ENCODE assay signal across 8 cellular contexts in genomic region chr6:47309326-47310130, GRCh38. TPM values are rescaled to one million over a fixed set of nuclear protein-coding genes. Genes with fewer than 3 reads are reported as not detected.
DNase-seq lines count a peak whose midpoint lies in the region; ATAC-seq and TF ChIP-seq lines count a peak whose summit lies in the region.

Gene TNFRSF21, minus strand, starts transcription at chr6:47309905. Its CDS starts 394 bp downstream, at chr6:47309511.

- no peak within 1 kb of the TSS for H3K27ac Mint-ChIP-seq in activated naive CD8-positive, alpha-beta T cell treated with anti-CD3 and anti-CD28 coated beads, Interleukin-2, amount 10 ng/mL, durations not matched to agents 7 days and 5 days
- no peak within 1 kb of the TSS for H3K27ac Mint-ChIP-seq in osteocyte (ENCODE audit: unreplicated experiment)

- H3K27ac ChIP-seq in SK-N-MC (no peak within 1 kb of the TSS), thyroid gland (peak within 1 kb of the TSS in 2 of 3 donors; percentile 59 to 60)

- H3K36me3 ChIP-seq in GM06990 (ENCODE audit: control insufficient read depth, insufficient read depth, low read length) (no peaks in the 10 kb centered on the region), SK-N-MC (ENCODE audit: insufficient read depth, low read length) (no peaks in the 10 kb centered on the region), thyroid gland (no peaks in the 10 kb centered on the region)

- ATAC-seq in activated naive CD8-positive, alpha-beta T cell treated with anti-CD3 and anti-CD28 coated beads, Interleukin-2, amount 10 ng/mL, durations not matched to agents 7 days and 5 days (ENCODE audit: low read depth): peak; percentile 97

- POLR2A ChIA-PET in HEK293T (lab: Yijun Ruan, JAX): interaction anchor here (0.6 to 2.2 kb wide), 5 partner anchors 9 to 211 kb away, joined by 3 to 11 read pairs (median 3); no protein-coding TSS in a partner anchor
- POLR2A ChIA-PET in activated naive CD8-positive, alpha-beta T cell treated with anti-CD3 and anti-CD28 coated beads, Interleukin-2, amount 10 ng/mL, durations not matched to agents 7 days and 5 days (lab: Charles Lee): interaction anchor here (1.1 kb wide), 1 partner anchor 212 kb away, joined by 3 read pairs; no protein-coding TSS in a partner anchor

- H3K4me3 ChIP-seq in GM06990 (replicated peaks; ENCODE audit: low read depth, low read length) (peak within 1 kb of the TSS; percentile 65), SK-N-MC (peak within 1 kb of the TSS; percentile 91), thyroid gland (replicated peaks in 1 of 3) (peak within 1 kb of the TSS; percentile 7 to 64 (median 40))

- H3K4me1 Mint-ChIP-seq in activated naive CD8-positive, alpha-beta T cell treated with anti-CD3 and anti-CD28 coated beads, Interleukin-2, amount 10 ng/mL, durations not matched to agents 7 days and 5 days: peaks cover 8% of the 10 kb centered on the region
- H3K4me1 Mint-ChIP-seq in osteocyte (ENCODE audit: unreplicated experiment): peaks cover 11% of the 10 kb centered on the region

- CTCF ChIA-PET in HEK293T (lab: Yijun Ruan, JAX): interaction anchor here (0.6 to 1.6 kb wide), 4 partner anchors 83 to 212 kb away, joined by 3 to 10 read pairs (median 6); no protein-coding TSS in a partner anchor

- H3K9ac ChIP-seq in SK-N-MC (ENCODE audit: insufficient read length): peak within 1 kb of the TSS; percentile 45

- H3K27me3 Mint-ChIP-seq in activated naive CD8-positive, alpha-beta T cell treated with anti-CD3 and anti-CD28 coated beads, Interleukin-2, amount 10 ng/mL, durations not matched to agents 7 days and 5 days: peaks cover 51% of the 10 kb centered on the region
- H3K27me3 Mint-ChIP-seq in osteocyte (ENCODE audit: unreplicated experiment): peaks cover 47% of the 10 kb centered on the region

- peak in 1 of 2 donors; percentile 82 for TF ChIP-seq POLR2A in thyroid gland (IDR thresholded peaks at IDR 0.05)

- H3K4me1 ChIP-seq in thyroid gland: peaks cover 3 to 4% of the 10 kb centered on the region in 2 donors

- TF ChIP-seq CTCF in GM06990 (IDR thresholded peaks at IDR 0.05; ENCODE audit: insufficient read depth, low read length, poor library complexity, severe bottlenecking) (peak; percentile 96), osteocyte (IDR thresholded peaks at IDR 0.05) (peak; percentile 96), thyroid gland (IDR thresholded peaks at IDR 0.05) (peak; percentile 78 to 97 (median 95))

- DNase-seq in GM06990 (ENCODE audit: extremely low read depth, insufficient read length) (peak; percentile 85), HEK293T (ENCODE audit: extremely low spot score) (peak; percentile 92), MV-4-11 (lab: John Stamatoyannopoulos, UW) (peak; percentile 76), SK-N-MC (ENCODE audit: low read depth, low spot score) (no peak), head of caudate nucleus (peak; percentile 85 to 98 (median 94)), osteocyte (ENCODE audit: extremely low spot score, unreplicated experiment) (peak; percentile 94), thyroid gland (peak; percentile 89 to 92)
- DNase-seq in activated naive CD8-positive, alpha-beta T cell treated with anti-CD3 and anti-CD28 coated beads, Interleukin-2, amount 10 ng/mL, durations not matched to agents 7 days and 5 days: peak; percentile 86

- no peaks in the 10 kb centered on the region for H3K36me3 Mint-ChIP-seq in activated naive CD8-positive, alpha-beta T cell treated with anti-CD3 and anti-CD28 coated beads, Interleukin-2, amount 10 ng/mL, durations not matched to agents 7 days and 5 days
- no peaks in the 10 kb centered on the region for H3K36me3 Mint-ChIP-seq in osteocyte (ENCODE audit: unreplicated experiment)

- intact Hi-C loops in head of caudate nucleus (cut with DNase I) (loop anchor here (5.0 to 10.0 kb wide), 2 partner anchors 212 to 455 kb away; no protein-coding TSS in a partner anchor), thyroid gland (cut with DNase I) (loop anchor here (2.0 kb wide), 1 partner anchor 211 kb away; no protein-coding TSS in a partner anchor)

- 0% methylated on average over 11 of the region's 81 CpGs for WGBS in thyroid gland, 2 donors

- H3K9me3 ChIP-seq in SK-N-MC (ENCODE audit: low read depth, low read length): no peaks in the 10 kb centered on the region
- no peaks in the 10 kb centered on the region for H3K9me3 ChIP-seq in thyroid gland

- H3K4me3 Mint-ChIP-seq in activated naive CD8-positive, alpha-beta T cell treated with anti-CD3 and anti-CD28 coated beads, Interleukin-2, amount 10 ng/mL, durations not matched to agents 7 days and 5 days: peak within 1 kb of the TSS; percentile 74
- H3K4me3 Mint-ChIP-seq in osteocyte (ENCODE audit: unreplicated experiment): peak within 1 kb of the TSS; percentile 76

- H3K9me3 Mint-ChIP-seq in activated naive CD8-positive, alpha-beta T cell treated with anti-CD3 and anti-CD28 coated beads, Interleukin-2, amount 10 ng/mL, durations not matched to agents 7 days and 5 days: no peaks in the 10 kb centered on the region
- no peaks in the 10 kb centered on the region for H3K9me3 Mint-ChIP-seq in osteocyte (ENCODE audit: unreplicated experiment)

- H3K27me3 ChIP-seq in GM06990 (replicated peaks; ENCODE audit: control insufficient read depth, insufficient read depth, low read length) (no peaks in the 10 kb centered on the region; the same call in 1 of the 2 replicates), thyroid gland (no peaks in the 10 kb centered on the region)

TF ChIP-seq in HEK293T, 16 proteins besides CTCF, POLR2A, EP300 and RAD21:
- TF ChIP-seq L3MBTL2 (conservative IDR thresholded peaks at IDR 0.05): peak; percentile 92
- no peak for TF ChIP-seq FOXM1 (IDR thresholded peaks at IDR 0.05; ENCODE audit: borderline replicate concordance)
- TF ChIP-seq ELF4 (IDR thresholded peaks at IDR 0.05): no peak
- TF ChIP-seq HDGF (IDR thresholded peaks at IDR 0.05; ENCODE audit: borderline replicate concordance): no peak

RNA-seq across cellular contexts. Expression of gene TNFRSF21, which starts in this region (rescaled TPM):
- total RNA-seq in activated naive CD8-positive, alpha-beta T cell treated with anti-CD3 and anti-CD28 coated beads, Interleukin-2, amount 10 ng/mL, durations not matched to agents 7 days and 5 days: under 1 TPM; 0.62 to 0.83 TPM
- total RNA-seq in osteocyte: 2.3 and 2.5 TPM in 2 replicates
- 10 to 100 TPM in 1 of 4 donors, 1 to 10 TPM in 3; 5.7 to 13.6 (median 7.0) TPM for total RNA-seq in thyroid gland

Comparison
In these comparisons a context has a peak if more than half of its experiments do, and no peak if none do; other contexts are left out.
1. Peak in DNase-seq and ATAC-seq in activated naive CD8-positive, alpha-beta T cell treated with anti-CD3 and anti-CD28 coated beads, Interleukin-2, amount 10 ng/mL, durations not matched to agents 7 days and 5 days; RNA of the gene not detected or under 1 TPM.
2. H3K4me3 ChIP-seq: peak in every context shown above with its lines; median percentile 91 in SK-N-MC; 65 in GM06990; 40 in thyroid gland.